Comparison of ENCODE assay signal across 8 cellular contexts in genomic region chr3:149765762-149766334, GRCh38. TPM values are rescaled to one million over a fixed set of nuclear protein-coding genes. Genes with fewer than 3 reads are reported as not detected.
DNase-seq lines count a peak whose midpoint lies in the region; ATAC-seq and TF ChIP-seq lines count a peak whose summit lies in the region.

No MANE protein-coding gene starts in this region.

- intact Hi-C loops in upper lobe of right lung (cut with DNase I), result no loop called here

- H3K9me3 ChIP-seq in upper lobe of right lung, result no peaks in the 10 kb centered on the region

- POLR2A ChIA-PET in HEK293T (lab: Yijun Ruan, JAX), result interaction anchor here (1.0 to 1.6 kb wide), 2 partner anchors 14 to 42 kb away, joined by 4 read pairs; partner anchors contain the start of gene COMMD2

- H3K27ac ChIP-seq in upper lobe of right lung, result no peak overlapping the region

- ATAC-seq in SK-N-SH treated with all-trans-retinoic acid at 6 μM for 48 hours (peak; percentile 87), upper lobe of right lung (peak; percentile 56)

- H3K27me3 ChIP-seq in upper lobe of right lung, result no peaks in the 10 kb centered on the region

- no peak overlapping the region for H3K4me3 ChIP-seq in upper lobe of right lung

- peak; percentile 37 for DNase-seq in AG08396 (ENCODE audit: low spot score)
- DNase-seq in GM20000 (ENCODE audit: low spot score), result no peak
- DNase-seq in glomerular visceral epithelial cell (ENCODE audit: extremely low spot score), result peak; percentile 38
- DNase-seq in upper lobe of right lung, result no peak
- no peak for DNase-seq in stimulated activated CD4-positive, alpha-beta T cell treated with anti-CD3 and anti-CD28 coated beads, Interleukin-4, amount 100 ng/mL, for 4 hours
- DNase-seq in T-helper 9 cell, result no peak
- no peak for DNase-seq in HEK293T (ENCODE audit: extremely low spot score)

- no peaks in the 10 kb centered on the region for H3K36me3 ChIP-seq in upper lobe of right lung

- no peaks in the 10 kb centered on the region for H3K4me1 ChIP-seq in upper lobe of right lung

- CTCF ChIA-PET in HEK293T (lab: Yijun Ruan, JAX), result interaction anchor here (0.5 to 4.4 kb wide), 9 partner anchors 10 to 454 kb away, joined by 3 to 28 read pairs (median 4); partner anchors contain the start of gene COMMD2

- TF ChIP-seq CTCF in GM20000 (IDR thresholded peaks at IDR 0.05; ENCODE audit: extremely low read depth, missing control alignments) (peak; percentile 11), upper lobe of right lung (IDR thresholded peaks at IDR 0.05) (peak; percentile 49)

TF ChIP-seq in SK-N-SH treated with all-trans-retinoic acid at 6 μM for 48 hours, 23 proteins besides CTCF, POLR2A, EP300 and RAD21 (continues in another document):
- TF ChIP-seq CSRNP3 (CRISPR knock-in tag; IDR thresholded peaks at IDR 0.05), result no peak
- no peak for TF ChIP-seq ZFP30 (CRISPR knock-in tag; IDR thresholded peaks at IDR 0.05)
- no peak for TF ChIP-seq BACH2 (CRISPR knock-in tag; IDR thresholded peaks at IDR 0.05; ENCODE audit: borderline replicate concordance)
- TF ChIP-seq TCF4 (CRISPR knock-in tag; IDR thresholded peaks at IDR 0.05; ENCODE audit: borderline replicate concordance), result no peak
- no peak for TF ChIP-seq ZFP3 (CRISPR knock-in tag; IDR thresholded peaks at IDR 0.05)
- no peak for TF ChIP-seq ZNF8 (CRISPR knock-in tag; IDR thresholded peaks at IDR 0.05)
- TF ChIP-seq RARB (CRISPR knock-in tag; IDR thresholded peaks at IDR 0.05), result no peak
- no peak for TF ChIP-seq SNAI2 (CRISPR knock-in tag; IDR thresholded peaks at IDR 0.05)
- no peak for TF ChIP-seq GLIS3 (CRISPR knock-in tag; IDR thresholded peaks at IDR 0.05)
- no peak for TF ChIP-seq ISL1 (CRISPR knock-in tag; IDR thresholded peaks at IDR 0.05)
- no peak for TF ChIP-seq POU6F1 (CRISPR knock-in tag; IDR thresholded peaks at IDR 0.05; ENCODE audit: borderline replicate concordance, low read depth)
- no peak for TF ChIP-seq ARNTL (CRISPR knock-in tag; IDR thresholded peaks at IDR 0.05; ENCODE audit: borderline replicate concordance, low read depth)
- TF ChIP-seq ESRRG (CRISPR knock-in tag; IDR thresholded peaks at IDR 0.05), result no peak
- TF ChIP-seq CREB5 (CRISPR knock-in tag; IDR thresholded peaks at IDR 0.05; ENCODE audit: low read depth), result no peak
- TF ChIP-seq ZNF565 (CRISPR knock-in tag; conservative IDR thresholded peaks at IDR 0.05; ENCODE audit: low read depth), result no peak
- no peak for TF ChIP-seq OSR1 (CRISPR knock-in tag; IDR thresholded peaks at IDR 0.05)
- no peak for TF ChIP-seq ZNF70 (CRISPR knock-in tag; IDR thresholded peaks at IDR 0.05)

TF ChIP-seq in HEK293T, 16 proteins besides CTCF, POLR2A, EP300 and RAD21:
- TF ChIP-seq HDGF (IDR thresholded peaks at IDR 0.05; ENCODE audit: borderline replicate concordance), result no peak
- TF ChIP-seq FOXM1 (IDR thresholded peaks at IDR 0.05; ENCODE audit: borderline replicate concordance), result no peak
- TF ChIP-seq BHLHE40 (IDR thresholded peaks at IDR 0.05; ENCODE audit: borderline replicate concordance), result no peak
- no peak for TF ChIP-seq NFRKB (IDR thresholded peaks at IDR 0.05)
- no peak for TF ChIP-seq TARDBP (IDR thresholded peaks at IDR 0.05)
- no peak for TF ChIP-seq SP1 (IDR thresholded peaks at IDR 0.05)
TF ChIP-seq in HEK293T: peak in this region for 0.

RNA-seq across cellular contexts. Expression of gene COMMD2, which starts 13.6 kb away (rescaled TPM):
- total RNA-seq in upper lobe of right lung, result 49.8 TPM

RNA-seq across cellular contexts. Expression of gene ANKUB1, which starts 26.5 kb away (rescaled TPM):
- total RNA-seq in upper lobe of right lung, result not detected

RNA-seq across cellular contexts. Expression of gene RNF13, which starts 47.2 kb away (rescaled TPM):
- 136 TPM for total RNA-seq in upper lobe of right lung

Comparison
In these comparisons a context has a peak if more than half of its experiments do, and no peak if none do; other contexts are left out.
1. DNase-seq: peak in AG08396 (single experiment) and glomerular visceral epithelial cell (single experiment); none in GM20000 (single experiment), upper lobe of right lung (single experiment), stimulated activated CD4-positive, alpha-beta T cell treated with anti-CD3 and anti-CD28 coated beads, Interleukin-4, amount 100 ng/mL, for 4 hours (0 of 2), T-helper 9 cell (single experiment) and HEK293T (single experiment).